In the genomic region with DNA sequence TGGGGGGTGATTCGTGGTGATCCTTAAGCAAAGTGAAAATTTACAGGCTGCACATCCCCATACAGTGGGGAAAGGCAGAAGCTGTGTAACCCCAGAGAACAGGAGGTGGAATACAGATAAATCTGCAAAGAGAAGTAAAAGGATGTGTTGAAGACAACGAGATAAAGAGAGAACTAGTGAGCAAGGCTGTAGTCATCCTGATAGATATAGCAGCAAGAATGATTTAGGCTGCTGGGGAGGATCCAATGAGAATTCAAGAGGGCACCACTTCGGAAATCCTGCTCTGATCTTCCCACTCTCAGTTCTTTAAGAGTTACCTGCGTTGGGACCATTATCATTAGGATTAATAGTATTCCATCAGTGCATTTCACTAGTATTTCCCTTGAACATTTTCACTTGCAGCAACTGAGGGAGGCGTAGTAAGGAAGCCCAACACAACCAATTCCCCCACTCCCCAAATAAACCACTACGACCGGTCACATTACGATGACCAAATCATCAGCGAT, we compare ENCODE assay signal across 9 cellular contexts. TPM values are rescaled to one million over a fixed set of nuclear protein-coding genes. Genes with fewer than 3 reads are reported as not detected.
DNase-seq lines count a peak whose midpoint lies in the region; ATAC-seq, FAIRE-seq and TF ChIP-seq lines count a peak whose summit lies in the region.
"Had no signal": no experiment of that assay in that cellular context is flagged by ENCODE, and none has a peak within 500 bp of the region (broad histone marks: within the 10 kb centered on the region; RNA-seq: fewer than 3 reads in every experiment).

A gene (minus strand): TSS at position 178 of the 506 bp plus-strand sequence.

- POLR2A ChIA-PET in activated CD8-positive, alpha-beta T cell treated with anti-CD3 and anti-CD28 coated beads for 36 hours (lab: Charles Lee): no interaction called here

- H3K36me3 ChIP-seq in RWPE2 (ENCODE audit: low read depth): no peaks in the 10 kb centered on the region
- H3K36me3 ChIP-seq in rectal smooth muscle tissue (ENCODE audit: control insufficient read depth, insufficient read depth, low read length): no peaks in the 10 kb centered on the region

- H3K4me3 ChIP-seq in RWPE2 (ENCODE audit: severe bottlenecking): peak within 1 kb of the TSS; percentile 28
- H3K4me3 ChIP-seq in fibroblast of the aortic adventitia (ENCODE audit: low read depth, low read length): peak within 1 kb of the TSS; percentile 61
- peak within 1 kb of the TSS; percentile 68 for H3K4me3 ChIP-seq in rectal smooth muscle tissue (ENCODE audit: low read length)

- ATAC-seq in GM18502 (IDR thresholded peaks at IDR 0.05; ENCODE audit: poor library complexity, unreplicated experiment): peak; percentile 4
- no peak for ATAC-seq in RWPE2 (ENCODE audit: low read depth)
- ATAC-seq in activated CD8-positive, alpha-beta T cell treated with anti-CD3 and anti-CD28 coated beads for 36 hours: no peak
- ATAC-seq in HG03460 (IDR thresholded peaks at IDR 0.05; ENCODE audit: unreplicated experiment): no peak

- FAIRE-seq in urothelium cell line (lab: Jason Lieb, UNC): no peak

- H3K4me3 Mint-ChIP-seq in activated CD8-positive, alpha-beta T cell treated with anti-CD3 and anti-CD28 coated beads for 36 hours: no peak within 1 kb of the TSS
- H3K4me3 Mint-ChIP-seq: activated CD4-positive, alpha-beta T cell treated with anti-CD3 and anti-CD28 coated beads, Interleukin-2, amount 10 ng/mL, durations not matched to agents 24 days and 14 days had no signal

- H3K27me3 ChIP-seq in RWPE2 (ENCODE audit: insufficient read depth, poor library complexity, severe bottlenecking): peaks cover 50% of the 10 kb centered on the region
- peaks cover 3% of the 10 kb centered on the region for H3K27me3 ChIP-seq in rectal smooth muscle tissue (ENCODE audit: control insufficient read depth, insufficient read depth, low read length)

- no peaks in the 10 kb centered on the region for H3K9me3 ChIP-seq in RWPE2 (ENCODE audit: severe bottlenecking)

- H3K4me1 ChIP-seq in RWPE2 (ENCODE audit: insufficient read depth, poor library complexity, severe bottlenecking): no peaks in the 10 kb centered on the region
- no peaks in the 10 kb centered on the region for H3K4me1 ChIP-seq in rectal smooth muscle tissue (ENCODE audit: control insufficient read depth, insufficient read depth, low read length)

- H3K27ac Mint-ChIP-seq in activated CD8-positive, alpha-beta T cell treated with anti-CD3 and anti-CD28 coated beads for 36 hours: no peak within 1 kb of the TSS
- H3K27ac Mint-ChIP-seq: activated CD4-positive, alpha-beta T cell treated with anti-CD3 and anti-CD28 coated beads, Interleukin-2, amount 10 ng/mL, durations not matched to agents 24 days and 14 days had no signal

- DNase-seq in RWPE2 (ENCODE audit: low spot score): no peak
- DNase-seq in fibroblast of the aortic adventitia (ENCODE audit: low read depth): peak; percentile 12
- DNase-seq in NCI-H2081 (lab: John Stamatoyannopoulos, UW): no peak
- DNase-seq in activated CD8-positive, alpha-beta T cell treated with anti-CD3 and anti-CD28 coated beads for 36 hours: no peak
- no peak for DNase-seq in urothelium cell line (ENCODE audit: low spot score)
- DNase-seq: activated CD4-positive, alpha-beta T cell treated with anti-CD3 and anti-CD28 coated beads, Interleukin-2, amount 10 ng/mL, durations not matched to agents 24 days and 14 days had no signal

- no peaks in the 10 kb centered on the region for H3K9me3 Mint-ChIP-seq in activated CD8-positive, alpha-beta T cell treated with anti-CD3 and anti-CD28 coated beads for 36 hours

- peaks cover 1% of the 10 kb centered on the region for H3K4me1 Mint-ChIP-seq in activated CD8-positive, alpha-beta T cell treated with anti-CD3 and anti-CD28 coated beads for 36 hours (ENCODE audit: low read depth)

- intact Hi-C loops in activated CD8-positive, alpha-beta T cell treated with anti-CD3 and anti-CD28 coated beads for 36 hours (cut with micrococcal nuclease): no loop called here

- no peak within 1 kb of the TSS for H3K9ac ChIP-seq in rectal smooth muscle tissue (ENCODE audit: low read length)

- TF ChIP-seq CTCF in RWPE2 (IDR thresholded peaks at IDR 0.05; ENCODE audit: poor library complexity, severe bottlenecking): no peak
- TF ChIP-seq CTCF in fibroblast of the aortic adventitia (IDR thresholded peaks at IDR 0.05; ENCODE audit: insufficient read depth, low read length): no peak
- no peak for TF ChIP-seq CTCF in activated CD8-positive, alpha-beta T cell treated with anti-CD3 and anti-CD28 coated beads for 36 hours (IDR thresholded peaks at IDR 0.05)

- H3K36me3 Mint-ChIP-seq in activated CD8-positive, alpha-beta T cell treated with anti-CD3 and anti-CD28 coated beads for 36 hours (ENCODE audit: low read depth): no peaks in the 10 kb centered on the region

- CTCF ChIA-PET in activated CD8-positive, alpha-beta T cell treated with anti-CD3 and anti-CD28 coated beads for 36 hours (lab: Charles Lee): no interaction called here

- no peak within 1 kb of the TSS for H3K27ac ChIP-seq in RWPE2 (ENCODE audit: poor library complexity, severe bottlenecking)
- no peak within 1 kb of the TSS for H3K27ac ChIP-seq in rectal smooth muscle tissue (ENCODE audit: low read depth, low read length)

- peaks cover 25% of the 10 kb centered on the region for H3K27me3 Mint-ChIP-seq in activated CD8-positive, alpha-beta T cell treated with anti-CD3 and anti-CD28 coated beads for 36 hours

RNA-seq across cellular contexts. Expression of the gene that starts here (rescaled TPM):
- total RNA-seq in fibroblast of the aortic adventitia (ENCODE audit: low replicate concordance): 2.3 and 3.4 TPM in 2 replicates
- not detected for total RNA-seq in activated CD8-positive, alpha-beta T cell treated with anti-CD3 and anti-CD28 coated beads for 36 hours
- total RNA-seq: activated CD4-positive, alpha-beta T cell treated with anti-CD3 and anti-CD28 coated beads, Interleukin-2, amount 10 ng/mL, durations not matched to agents 24 days and 14 days had no signal
